1 cellular context compared by ENCODE assay signal in genomic region chr14:98350213-98350612, GRCh38.
TF ChIP-seq lines count a peak whose summit lies in the region.

No MANE protein-coding gene starts in this region.

TF ChIP-seq in GM23338, 12 proteins besides CTCF, POLR2A, EP300 and RAD21 (continued from another document):
- TF ChIP-seq ZNF462 (CRISPR knock-in tag; IDR thresholded peaks at IDR 0.05) (no peak), POLR2AphosphoS5 (IDR thresholded peaks at IDR 0.05; ENCODE audit: low read depth) (no peak)
